Comparison of ENCODE assay signal across 9 cellular contexts in genomic region chr19:821228-821975, GRCh38. TPM values are rescaled to one million over a fixed set of nuclear protein-coding genes. Genes with fewer than 3 reads are reported as not detected.
DNase-seq lines count a peak whose midpoint lies in the region; TF ChIP-seq lines count a peak whose summit lies in the region.
"Had no signal": no experiment of that assay in that cellular context is flagged by ENCODE, and none has a peak within 500 bp of the region (broad histone marks: within the 10 kb centered on the region; RNA-seq: fewer than 3 reads in every experiment).

A gene with protein sequence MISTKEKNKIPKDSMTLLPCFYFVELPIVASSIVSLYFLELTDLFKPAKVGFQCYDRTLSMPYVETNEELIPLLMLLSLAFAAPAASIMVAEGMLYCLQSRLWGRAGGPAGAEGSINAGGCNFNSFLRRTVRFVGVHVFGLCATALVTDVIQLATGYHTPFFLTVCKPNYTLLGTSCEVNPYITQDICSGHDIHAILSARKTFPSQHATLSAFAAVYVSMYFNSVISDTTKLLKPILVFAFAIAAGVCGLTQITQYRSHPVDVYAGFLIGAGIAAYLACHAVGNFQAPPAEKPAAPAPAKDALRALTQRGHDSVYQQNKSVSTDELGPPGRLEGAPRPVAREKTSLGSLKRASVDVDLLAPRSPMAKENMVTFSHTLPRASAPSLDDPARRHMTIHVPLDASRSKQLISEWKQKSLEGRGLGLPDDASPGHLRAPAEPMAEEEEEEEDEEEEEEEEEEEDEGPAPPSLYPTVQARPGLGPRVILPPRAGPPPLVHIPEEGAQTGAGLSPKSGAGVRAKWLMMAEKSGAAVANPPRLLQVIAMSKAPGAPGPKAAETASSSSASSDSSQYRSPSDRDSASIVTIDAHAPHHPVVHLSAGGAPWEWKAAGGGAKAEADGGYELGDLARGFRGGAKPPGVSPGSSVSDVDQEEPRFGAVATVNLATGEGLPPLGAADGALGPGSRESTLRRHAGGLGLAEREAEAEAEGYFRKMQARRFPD (minus strand): TSS chr19:821955. CDS start chr19:821559, 396 bp downstream.

- peak within 1 kb of the TSS; percentile 88 for H3K9ac ChIP-seq in neural cell (ENCODE audit: low read length)

- H3K27ac ChIP-seq in neural cell (ENCODE audit: low read length): peak within 1 kb of the TSS; percentile 90

- TF ChIP-seq CTCF in AG04449 (IDR thresholded peaks at IDR 0.05; ENCODE audit: insufficient read depth, low read length, missing control alignments) (no peak), endothelial cell (IDR thresholded peaks at IDR 0.05; ENCODE audit: unreplicated experiment) (no peak), neural cell (IDR thresholded peaks at IDR 0.05; ENCODE audit: poor library complexity, severe bottlenecking) (no peak)

- H3K4me3 ChIP-seq in AG04449 (ENCODE audit: low read depth, low read length) (peak within 1 kb of the TSS; percentile 38), neural cell (ENCODE audit: low read length) (peak within 1 kb of the TSS; percentile 75)

- H2AFZ ChIP-seq in neural cell (ENCODE audit: low read depth, low read length): peak within 1 kb of the TSS; percentile 27

- TF ChIP-seq RAD21 in neural cell (conservative IDR thresholded peaks at IDR 0.05): no peak

- H3K27me3 Mint-ChIP-seq in endothelial cell (ENCODE audit: unreplicated experiment): peaks cover 17% of the 10 kb centered on the region

- no peak within 1 kb of the TSS for H3K4me2 ChIP-seq in neural cell (ENCODE audit: low read length)

- H3K27me3 ChIP-seq in neural cell (ENCODE audit: insufficient read depth, low read depth, low read length): no peaks in the 10 kb centered on the region

- POLR2A ChIA-PET in AG04449 (lab: Yijun Ruan, JAX): interaction anchor here (1.2 kb wide), 1 partner anchor 25 kb away, joined by 4 read pairs; no protein-coding TSS in a partner anchor

- no peaks in the 10 kb centered on the region for H3K9me3 ChIP-seq in neural cell (ENCODE audit: low read length)

- TF ChIP-seq EP300 in neural cell (conservative IDR thresholded peaks at IDR 0.05; ENCODE audit: poor library complexity, severe bottlenecking): no peak

- H3K27ac Mint-ChIP-seq in endothelial cell (ENCODE audit: unreplicated experiment): no peak within 1 kb of the TSS

- H3K4me1 Mint-ChIP-seq in endothelial cell (ENCODE audit: unreplicated experiment): peaks cover 3% of the 10 kb centered on the region

- no peaks in the 10 kb centered on the region for H3F3A ChIP-seq in neural cell (ENCODE audit: insufficient read depth, low read length, poor library complexity, severe bottlenecking)

- no peaks in the 10 kb centered on the region for H4K20me1 ChIP-seq in neural cell (ENCODE audit: insufficient read depth)

- peak within 1 kb of the TSS; percentile 78 for H3K4me3 Mint-ChIP-seq in endothelial cell (ENCODE audit: unreplicated experiment)

- H3K36me3 ChIP-seq in neural cell (ENCODE audit: insufficient read depth, low read length): no peaks in the 10 kb centered on the region

- peaks cover 42% of the 10 kb centered on the region for H3K79me2 ChIP-seq in neural cell (replicated peaks; ENCODE audit: insufficient read depth, low read length)

- H3K9me2 ChIP-seq in neural cell (ENCODE audit: insufficient read depth, low read length): no peaks in the 10 kb centered on the region

- no peaks in the 10 kb centered on the region for H3K9me3 Mint-ChIP-seq in endothelial cell (ENCODE audit: unreplicated experiment)

- DNase-seq in AG04449 (ENCODE audit: low read depth, low spot score) (no peak), HuH-7 (ENCODE audit: low spot score) (peak; percentile 59), endothelial cell (ENCODE audit: low spot score) (peak; percentile 50), DMS 273 treated with DMSO at 0.1 percent for 48 hours (lab: John Stamatoyannopoulos, UW) (no peak), hippocampal formation (lab: John Stamatoyannopoulos, UW) (no peak), SKM-1 (lab: John Stamatoyannopoulos, UW; ENCODE audit: unreplicated experiment) (no peak)
- no peak for DNase-seq in activated CD8-positive, alpha-beta memory T cell treated with anti-CD3 and anti-CD28 coated beads for 24 hours
- DNase-seq: COR-L47 had no signal

- H3K36me3 Mint-ChIP-seq in endothelial cell (ENCODE audit: low read depth, unreplicated experiment): peaks cover 10% of the 10 kb centered on the region

- CTCF ChIA-PET in AG04449 (lab: Yijun Ruan, JAX): no interaction called here

TF ChIP-seq in neural cell, 6 proteins besides CTCF, POLR2A, EP300 and RAD21:
- TF ChIP-seq SMC3 (conservative IDR thresholded peaks at IDR 0.05; ENCODE audit: poor library complexity): no peak
- no peak for TF ChIP-seq EZH2 (IDR thresholded peaks at IDR 0.05; ENCODE audit: borderline replicate concordance, insufficient read depth, low read length, poor library complexity, severe bottlenecking)
- no peak for TF ChIP-seq TAF1 (IDR thresholded peaks at IDR 0.05; ENCODE audit: low read depth)
- TF ChIP-seq, protein P1, sequence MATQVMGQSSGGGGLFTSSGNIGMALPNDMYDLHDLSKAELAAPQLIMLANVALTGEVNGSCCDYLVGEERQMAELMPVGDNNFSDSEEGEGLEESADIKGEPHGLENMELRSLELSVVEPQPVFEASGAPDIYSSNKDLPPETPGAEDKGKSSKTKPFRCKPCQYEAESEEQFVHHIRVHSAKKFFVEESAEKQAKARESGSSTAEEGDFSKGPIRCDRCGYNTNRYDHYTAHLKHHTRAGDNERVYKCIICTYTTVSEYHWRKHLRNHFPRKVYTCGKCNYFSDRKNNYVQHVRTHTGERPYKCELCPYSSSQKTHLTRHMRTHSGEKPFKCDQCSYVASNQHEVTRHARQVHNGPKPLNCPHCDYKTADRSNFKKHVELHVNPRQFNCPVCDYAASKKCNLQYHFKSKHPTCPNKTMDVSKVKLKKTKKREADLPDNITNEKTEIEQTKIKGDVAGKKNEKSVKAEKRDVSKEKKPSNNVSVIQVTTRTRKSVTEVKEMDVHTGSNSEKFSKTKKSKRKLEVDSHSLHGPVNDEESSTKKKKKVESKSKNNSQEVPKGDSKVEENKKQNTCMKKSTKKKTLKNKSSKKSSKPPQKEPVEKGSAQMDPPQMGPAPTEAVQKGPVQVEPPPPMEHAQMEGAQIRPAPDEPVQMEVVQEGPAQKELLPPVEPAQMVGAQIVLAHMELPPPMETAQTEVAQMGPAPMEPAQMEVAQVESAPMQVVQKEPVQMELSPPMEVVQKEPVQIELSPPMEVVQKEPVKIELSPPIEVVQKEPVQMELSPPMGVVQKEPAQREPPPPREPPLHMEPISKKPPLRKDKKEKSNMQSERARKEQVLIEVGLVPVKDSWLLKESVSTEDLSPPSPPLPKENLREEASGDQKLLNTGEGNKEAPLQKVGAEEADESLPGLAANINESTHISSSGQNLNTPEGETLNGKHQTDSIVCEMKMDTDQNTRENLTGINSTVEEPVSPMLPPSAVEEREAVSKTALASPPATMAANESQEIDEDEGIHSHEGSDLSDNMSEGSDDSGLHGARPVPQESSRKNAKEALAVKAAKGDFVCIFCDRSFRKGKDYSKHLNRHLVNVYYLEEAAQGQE (IDR thresholded peaks at IDR 0.05; ENCODE audit: borderline replicate concordance): peak; percentile 13
- no peak for TF ChIP-seq POLR2AphosphoS5 (IDR thresholded peaks at IDR 0.05)
- TF ChIP-seq MXI1 (conservative IDR thresholded peaks at IDR 0.05; ENCODE audit: poor library complexity, severe bottlenecking): peak; percentile 54
TF ChIP-seq in neural cell: peak in this region for 2.

RNA-seq across cellular contexts. Expression of the gene that starts here (rescaled TPM):
- total RNA-seq in endothelial cell (ENCODE audit: unreplicated experiment): 17.6 TPM
- 239 and 275 TPM in 2 replicates for polyA plus RNA-seq in neural cell
- 261 and 333 TPM in 2 replicates for polyA minus RNA-seq in neural cell

Comparison
In these comparisons a context has a peak if more than half of its experiments do, and no peak if none do; other contexts are left out.
1. DNase-seq: peak in HuH-7 (single experiment) and endothelial cell (single experiment); none in AG04449 (single experiment), DMS 273 treated with DMSO at 0.1 percent for 48 hours (single experiment), hippocampal formation (0 of 2), activated CD8-positive, alpha-beta memory T cell treated with anti-CD3 and anti-CD28 coated beads for 24 hours (single experiment) and SKM-1 (single experiment).